2 cellular contexts compared by ENCODE assay signal in genomic region chr5:151678713-151679112, GRCh38.
TF ChIP-seq lines count a peak whose summit lies in the region.

No MANE protein-coding gene starts in this region.

TF ChIP-seq in liver, 16 proteins besides CTCF, POLR2A, EP300 and RAD21 (continued from another document):
- TF ChIP-seq TAF1 (conservative IDR thresholded peaks at IDR 0.05) (no peak), MAX (IDR thresholded peaks at IDR 0.05) (no peak), SP1 (IDR thresholded peaks at IDR 0.05) (no peak), NR2F2 (IDR thresholded peaks at IDR 0.05) (no peak), HNF4G (IDR thresholded peaks at IDR 0.05) (no peak), HNF4A (conservative IDR thresholded peaks at IDR 0.05) (no peak), REST (IDR thresholded peaks at IDR 0.05) (no peak), EGR1 (IDR thresholded peaks at IDR 0.05; ENCODE audit: low read depth in 2 of 2) (no peak), RXRA (IDR thresholded peaks at IDR 0.05) (no peak)

TF ChIP-seq in HepG2, 621 proteins besides CTCF, POLR2A, EP300 and RAD21 (continued from another document):
- TF ChIP-seq ZNF704 (CRISPR knock-in tag; IDR thresholded peaks at IDR 0.05; ENCODE audit: borderline replicate concordance) (no peak), ZFAT (CRISPR knock-in tag; conservative IDR thresholded peaks at IDR 0.05) (no peak), THAP11 (CRISPR knock-in tag; IDR thresholded peaks at IDR 0.05) (no peak), LRRFIP1 (CRISPR knock-in tag; conservative IDR thresholded peaks at IDR 0.05) (no peak), ZNF296 (CRISPR knock-in tag; conservative IDR thresholded peaks at IDR 0.05) (no peak)
